21 cellular contexts compared by ENCODE assay signal in genomic region chr1:175969236-175969635, GRCh38.
"Had no signal": no experiment of that assay in that cellular context is flagged by ENCODE, and none has a peak within 500 bp of the region (broad histone marks: within the 10 kb centered on the region; RNA-seq: fewer than 3 reads in every experiment).

No MANE protein-coding gene starts in this region.

- FAIRE-seq: pancreas had no signal

- H3K4me3 ChIP-seq: body of pancreas, gastroesophageal sphincter, left ventricle myocardium inferior, pancreas, prostate gland, skin epidermis, upper lobe of left lung, vagina had no signal

- H3K27me3 ChIP-seq: body of pancreas, gastroesophageal sphincter, pancreas, upper lobe of left lung, vagina had no signal

- H3K36me3 ChIP-seq: prostate gland had no signal

- H3K27ac ChIP-seq: body of pancreas, gastroesophageal sphincter, left ventricle myocardium inferior, pancreas, prostate gland, upper lobe of left lung, vagina had no signal

- ATAC-seq: activated CD8-positive, alpha-beta T cell treated with anti-CD3 and anti-CD28 coated beads for 36 hours; activated naive CD8-positive, alpha-beta T cell treated with anti-CD3 and anti-CD28 coated beads, Interleukin-2, amount 50 U/mL, for 24 hours; body of pancreas; effector memory CD8-positive, alpha-beta T cell; gastroesophageal sphincter; pancreas; sciatic nerve; WTC11 had no signal

- DNase-seq: activated CD4-positive, alpha-beta T cell treated with anti-CD3 and anti-CD28 coated beads, Interleukin-2, amount 50 U/mL, for 1 hour; activated CD8-positive, alpha-beta T cell treated with anti-CD3 and anti-CD28 coated beads for 36 hours; activated naive CD8-positive, alpha-beta T cell treated with anti-CD3 and anti-CD28 coated beads, Interleukin-2, amount 50 U/mL, for 24 hours; activated T-cell treated with anti-CD3 and anti-CD28 coated beads, Interleukin-2, amount 50 U/mL, for 48 hours; body of pancreas; effector memory CD8-positive, alpha-beta T cell; erythroblast; hippocampal formation; left ventricle myocardium inferior; naive B cell; nephron progenitor cell; pancreas; retina; stimulated activated CD4-positive, alpha-beta T cell treated with anti-CD3 and anti-CD28 coated beads, Interleukin-4, amount 100 ng/mL, for 24 hours; upper lobe of left lung had no signal

- H3K9me3 ChIP-seq: body of pancreas, gastroesophageal sphincter, left ventricle myocardium inferior, pancreas, prostate gland, upper lobe of left lung, vagina had no signal

- H3K4me1 ChIP-seq: body of pancreas, gastroesophageal sphincter, left ventricle myocardium inferior, pancreas, prostate gland, upper lobe of left lung, vagina had no signal
